9 cellular contexts compared by ENCODE assay signal in the genomic region with DNA sequence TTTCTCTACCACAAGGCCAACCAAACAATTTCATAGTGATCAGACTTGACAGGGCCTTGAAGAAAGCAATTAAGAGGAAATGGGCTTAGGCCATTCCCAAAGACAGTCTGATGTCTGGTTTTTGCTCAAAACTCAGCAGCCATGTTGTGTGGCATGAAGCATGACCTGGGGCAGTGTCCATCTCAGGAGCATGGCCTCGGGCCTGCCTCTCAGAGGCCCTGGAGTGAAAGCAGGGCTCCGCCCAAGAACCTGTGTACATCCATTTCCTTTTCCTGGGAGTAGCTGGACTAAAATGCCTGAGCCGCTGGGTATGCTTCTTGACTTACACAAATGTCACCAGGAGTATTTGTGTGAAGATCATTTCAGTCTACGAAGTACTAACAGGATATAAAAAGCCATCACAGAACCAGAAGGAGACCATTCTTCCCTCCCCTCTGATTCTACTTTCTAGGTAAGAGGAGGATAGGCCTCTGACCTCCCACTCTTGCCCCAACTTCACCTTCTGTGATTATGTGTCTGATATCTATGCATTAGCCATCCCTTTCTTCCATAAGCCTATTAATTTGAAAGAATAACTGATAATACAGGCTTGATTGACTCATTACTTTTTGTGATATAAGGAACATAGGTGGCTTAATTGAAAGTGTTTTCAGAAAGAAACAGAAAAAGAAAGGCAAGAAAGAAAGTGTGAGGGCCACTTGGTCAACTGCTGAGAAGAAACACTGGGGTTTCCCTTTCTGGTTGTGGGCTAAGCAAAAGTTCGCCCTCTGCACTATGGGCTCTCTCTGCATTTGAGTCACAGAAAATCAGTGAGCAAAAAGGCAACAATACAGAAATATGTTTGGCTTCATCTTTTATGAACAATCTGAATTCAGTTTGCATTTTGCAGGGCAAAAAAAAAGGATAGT.
DNase-seq lines count a peak whose midpoint lies in the region; ATAC-seq, FAIRE-seq and TF ChIP-seq lines count a peak whose summit lies in the region.
"Had no signal": no experiment of that assay in that cellular context is flagged by ENCODE, and none has a peak within 500 bp of the region (broad histone marks: within the 10 kb centered on the region; RNA-seq: fewer than 3 reads in every experiment).

No MANE protein-coding gene starts in this region.

- no peak overlapping the region for H3K9ac ChIP-seq in kidney (ENCODE audit: low read length in 2 of 2)

- DNase-seq in activated naive CD8-positive, alpha-beta T cell treated with anti-CD3 and anti-CD28 coated beads for 36 hours, result peak; percentile 36
- DNase-seq in psoas muscle (no peak), kidney (no peak), sciatic nerve (ENCODE audit: low spot score) (no peak), PC-9 (no peak), NCI-H526 (lab: John Stamatoyannopoulos, UW) (no peak)

- peaks cover 13% of the 10 kb centered on the region; the same call in 1 of the 2 replicates for H3K79me2 ChIP-seq in PC-9 (ENCODE audit: low read depth)

- no peak for FAIRE-seq in kidney (lab: Jason Lieb, UNC)

- H2AFZ ChIP-seq in PC-9, result no peak overlapping the region

- H3K4me2 ChIP-seq in PC-9, result no peak overlapping the region

- H3K27ac ChIP-seq in psoas muscle (peak overlapping the region; percentile 23), kidney (ENCODE audit: low read depth in 2 of 2, low read length in 2 of 2) (no peak overlapping the region), PC-9 (no peak overlapping the region)

- no peaks in the 10 kb centered on the region for H3K36me3 ChIP-seq in psoas muscle (ENCODE audit: insufficient read depth in 1 of 2, low read depth in 1 of 2)
- no peaks in the 10 kb centered on the region for H3K36me3 ChIP-seq in kidney (ENCODE audit: control insufficient read depth in 1 of 2, insufficient read depth in 2 of 2, low read length in 2 of 2)
- peaks cover 19% of the 10 kb centered on the region for H3K36me3 ChIP-seq in PC-9 (ENCODE audit: low read depth)

- H3K27me3 ChIP-seq in psoas muscle (ENCODE audit: insufficient read depth in 3 of 3, low read length in 2 of 3) (no peaks in the 10 kb centered on the region), PC-9 (ENCODE audit: insufficient read depth, low read depth) (no peaks in the 10 kb centered on the region)

- intact Hi-C loops in psoas muscle (cut with DNase I) (no loop called here), kidney (cut with DNase I) (no loop called here), sciatic nerve (cut with DNase I) (no loop called here), PC-9 (cut with micrococcal nuclease; ENCODE audit: unreplicated experiment) (no loop called here)

- no peaks in the 10 kb centered on the region for H3K9me2 ChIP-seq in PC-9 (ENCODE audit: insufficient read depth)

- BruUV-seq in PC-9 (replicated peaks; lab: Mats Ljungman, UMichigan), result no TSS peak

- peaks cover 56% of the 10 kb centered on the region for H3K4me1 Mint-ChIP-seq in activated naive CD8-positive, alpha-beta T cell treated with anti-CD3 and anti-CD28 coated beads for 36 hours

- H3K9me3 Mint-ChIP-seq in activated naive CD8-positive, alpha-beta T cell treated with anti-CD3 and anti-CD28 coated beads for 36 hours, result no peaks in the 10 kb centered on the region
- H3K9me3 Mint-ChIP-seq: IgD-negative memory B cell had no signal

- H3K27ac Mint-ChIP-seq in activated naive CD8-positive, alpha-beta T cell treated with anti-CD3 and anti-CD28 coated beads for 36 hours, result peak overlapping the region; percentile 82

- no peaks in the 10 kb centered on the region for H4K20me1 ChIP-seq in PC-9 (ENCODE audit: insufficient read depth)

- no peak overlapping the region for H3K4me3 ChIP-seq in psoas muscle
- no peak overlapping the region for H3K4me3 ChIP-seq in kidney (ENCODE audit: low read length in 2 of 2)
- H3K4me3 ChIP-seq in PC-9, result no peak overlapping the region

- H3K27me3 Mint-ChIP-seq in activated naive CD8-positive, alpha-beta T cell treated with anti-CD3 and anti-CD28 coated beads for 36 hours, result no peaks in the 10 kb centered on the region
- H3K27me3 Mint-ChIP-seq: IgD-negative memory B cell had no signal

- H3F3A ChIP-seq in PC-9 (ENCODE audit: insufficient read depth, low read depth), result no peaks in the 10 kb centered on the region; the same call in 1 of the 2 replicates

- H3K4me1 ChIP-seq in psoas muscle, result no peaks in the 10 kb centered on the region
- peaks cover 7 to 9% of the 10 kb centered on the region in 2 donors for H3K4me1 ChIP-seq in kidney (ENCODE audit: control insufficient read depth in 1 of 2, insufficient read depth in 1 of 2, low read depth in 1 of 2, low read length in 2 of 2)
- H3K4me1 ChIP-seq in PC-9 (replicated peaks; ENCODE audit: insufficient read depth), result peaks cover 10% of the 10 kb centered on the region; the same call in 1 of the 2 replicates

- ATAC-seq in GM18909 (IDR thresholded peaks at IDR 0.05; ENCODE audit: poor library complexity, unreplicated experiment) (peak; percentile 93), HG02642 (IDR thresholded peaks at IDR 0.05; ENCODE audit: poor library complexity, unreplicated experiment) (peak; percentile 96), psoas muscle (no peak), sciatic nerve (no peak)

- H3K4me3 Mint-ChIP-seq in activated naive CD8-positive, alpha-beta T cell treated with anti-CD3 and anti-CD28 coated beads for 36 hours, result peak overlapping the region; percentile 50
- H3K4me3 Mint-ChIP-seq: IgD-negative memory B cell had no signal

- WGBS in psoas muscle, 3 donors, result 82 to 87% (median 85%) methylated on average over 5 of the region's 5 CpGs

- CTCF ChIA-PET in PC-9 (lab: Charles Lee), result interaction anchor here (0.7 kb wide), 1 partner anchor 27 kb away, joined by 3 read pairs; no protein-coding TSS in a partner anchor

- peaks cover 34% of the 10 kb centered on the region for H3K36me3 Mint-ChIP-seq in activated naive CD8-positive, alpha-beta T cell treated with anti-CD3 and anti-CD28 coated beads for 36 hours

- H3K9me3 ChIP-seq in psoas muscle (no peaks in the 10 kb centered on the region), kidney (ENCODE audit: control insufficient read depth in 1 of 2, low read length in 2 of 2) (no peaks in the 10 kb centered on the region), PC-9 (ENCODE audit: insufficient read depth, low read depth) (no peaks in the 10 kb centered on the region)

- TF ChIP-seq CTCF in psoas muscle (IDR thresholded peaks at IDR 0.05) (no peak), kidney (IDR thresholded peaks at IDR 0.05; ENCODE audit: borderline replicate concordance, extremely low read depth, insufficient read depth) (no peak), PC-9 (conservative IDR thresholded peaks at IDR 0.05) (no peak)

- POLR2A ChIA-PET in PC-9 (lab: Charles Lee; ENCODE audit: unreplicated experiment), result interaction anchor here (0.9 kb wide), 1 partner anchor 230 kb away, joined by 6 read pairs; no protein-coding TSS in a partner anchor

Comparison
In these comparisons a context has a peak if more than half of its experiments do, and no peak if none do; other contexts are left out.
1. ATAC-seq: peak in GM18909 (single experiment) and HG02642 (single experiment); none in psoas muscle (0 of 4) and sciatic nerve (single experiment).